Comparison of ENCODE assay signal across 27 cellular contexts in genomic region chr2:31008571-31009114, GRCh38.
DNase-seq lines count a peak whose midpoint lies in the region; ATAC-seq, FAIRE-seq and TF ChIP-seq lines count a peak whose summit lies in the region.
"Had no signal": no experiment of that assay in that cellular context is flagged by ENCODE, and none has a peak within 500 bp of the region (broad histone marks: within the 10 kb centered on the region; RNA-seq: fewer than 3 reads in every experiment).

No MANE protein-coding gene starts in this region.

- H3K79me2 ChIP-seq in HepG2 (ENCODE audit: insufficient read depth, low read length) (no peaks in the 10 kb centered on the region), smooth muscle cell (ENCODE audit: low read depth) (no peaks in the 10 kb centered on the region)
- H3K79me2 ChIP-seq: hepatocyte had no signal

- no peaks in the 10 kb centered on the region for H3K9me3 ChIP-seq in right lobe of liver
- no peaks in the 10 kb centered on the region for H3K9me3 ChIP-seq in HepG2 (ENCODE audit: low read length)
- H3K9me3 ChIP-seq in smooth muscle cell (replicated peaks; ENCODE audit: low read depth) = no peaks in the 10 kb centered on the region
- H3K9me3 ChIP-seq: left ventricle myocardium inferior, MG63, ovary, SJCRH30 had no signal

- no peaks in the 10 kb centered on the region for H3K4me1 ChIP-seq in right lobe of liver
- H3K4me1 ChIP-seq in HepG2 (ENCODE audit: insufficient read depth, low read length) = no peaks in the 10 kb centered on the region
- H3K4me1 ChIP-seq in smooth muscle cell (ENCODE audit: low read depth) = no peaks in the 10 kb centered on the region
- H3K4me1 ChIP-seq: SJCRH30 had no signal

- TF ChIP-seq POLR2A in right lobe of liver (IDR thresholded peaks at IDR 0.05) = no peak
- no peak for TF ChIP-seq POLR2A in HepG2 (IDR thresholded peaks at IDR 0.05; ENCODE audit: insufficient read depth in 1 of 2, low read depth in 2 of 2, low read length in 2 of 2)

- H3K9ac ChIP-seq in HepG2 (ENCODE audit: insufficient read depth, low read depth, low read length) (no peak overlapping the region), smooth muscle cell (ENCODE audit: low read depth) (no peak overlapping the region)

- no peak overlapping the region for H2AFZ ChIP-seq in HepG2 (ENCODE audit: low read length)
- H2AFZ ChIP-seq in smooth muscle cell (ENCODE audit: low read depth) = no peak overlapping the region
- H2AFZ ChIP-seq: hepatocyte had no signal

- in situ Hi-C loops in HepG2 (cut with HindIII; ENCODE audit: extremely low pct_ligation_motif_present, low pct_unique_long_range_greater_than_20kb) = no loop called here

- CTCF ChIA-PET in HepG2 (lab: Yijun Ruan, JAX; ENCODE audit: low intra/inter-chr PET ratio, low total read pairs) = no interaction called here

- no peak overlapping the region for H3K27ac ChIP-seq in right lobe of liver
- no peak overlapping the region for H3K27ac ChIP-seq in HepG2 (ENCODE audit: extremely low read length, insufficient read depth, low read length)
- H3K27ac ChIP-seq in smooth muscle cell (ENCODE audit: low read depth) = no peak overlapping the region
- H3K27ac ChIP-seq: foreskin keratinocyte, hepatocyte, left ventricle myocardium inferior, ovary, SJCRH30 had no signal

- ATAC-seq in right lobe of liver (peak; percentile 22 to 51 (median 42)), HepG2 (no peak), HG03095 (IDR thresholded peaks at IDR 0.05; ENCODE audit: unreplicated experiment) (no peak)
- ATAC-seq: activated CD8-positive, alpha-beta T cell treated with anti-CD3 and anti-CD28 coated beads for 36 hours; effector memory CD8-positive, alpha-beta T cell; foreskin keratinocyte; naive thymus-derived CD8-positive, alpha-beta T cell; sciatic nerve had no signal

- TF ChIP-seq EP300 in HepG2 (IDR thresholded peaks at IDR 0.05; ENCODE audit: low read depth in 2 of 2, low read length in 2 of 2) = no peak
- no peak for TF ChIP-seq EP300 in HepG2 (CRISPR knock-in tag; IDR thresholded peaks at IDR 0.05; ENCODE audit: borderline replicate concordance)

- 38% methylated on average over 11 of the region's 12 CpGs for WGBS in right lobe of liver (ENCODE audit: insufficient coverage, low coverage, low lambda C conversion rate, missing lambda C conversion rate)
- WGBS in HepG2 (ENCODE audit: low lambda C conversion rate) = 14% methylated on average over 12 of the region's 12 CpGs
- 29% methylated on average over 12 of the region's 12 CpGs for WGBS in smooth muscle cell (ENCODE audit: low lambda C conversion rate)

- intact Hi-C loops in right lobe of liver (cut with DNase I) = no loop called here
- intact Hi-C loops in HepG2 (cut with micrococcal nuclease; ENCODE audit: unreplicated experiment) = no loop called here

- no TSS peak for BruUV-seq in HepG2 (replicated peaks; lab: Mats Ljungman, UMichigan)

- no peak overlapping the region for H3K4me3 ChIP-seq in right lobe of liver
- no peak overlapping the region for H3K4me3 ChIP-seq in HepG2 (replicated peaks in 1 of 3; ENCODE audit: insufficient read depth in 1 of 3, low read depth in 2 of 3, low read length in 3 of 3)
- H3K4me3 ChIP-seq in smooth muscle cell = no peak overlapping the region
- H3K4me3 ChIP-seq: hepatocyte, left ventricle myocardium inferior, MG63, ovary, SJCRH30 had no signal

- H4K20me1 ChIP-seq in HepG2 (ENCODE audit: insufficient read depth, low read length) (no peaks in the 10 kb centered on the region), smooth muscle cell (ENCODE audit: low read depth) (no peaks in the 10 kb centered on the region)

- H3F3A ChIP-seq in smooth muscle cell (ENCODE audit: low read depth) = no peaks in the 10 kb centered on the region

- no peak overlapping the region for H3K4me2 ChIP-seq in HepG2 (ENCODE audit: low read depth, low read length)
- peak overlapping the region; percentile 26 for H3K4me2 ChIP-seq in smooth muscle cell
- H3K4me2 ChIP-seq: hepatocyte had no signal

- no peaks in the 10 kb centered on the region for H3K27me3 ChIP-seq in right lobe of liver
- H3K27me3 ChIP-seq in HepG2 (ENCODE audit: control insufficient read depth in 1 of 2, insufficient read depth in 2 of 2, low read length in 2 of 2) = peaks cover 0 to 60% of the 10 kb centered on the region in 2 experiments; a peak in 3 of 5 replicates
- peaks cover 35% of the 10 kb centered on the region for H3K27me3 ChIP-seq in smooth muscle cell (ENCODE audit: low read depth)
- H3K27me3 ChIP-seq: foreskin keratinocyte, MG63, ovary had no signal

- H3K36me3 ChIP-seq in right lobe of liver = no peaks in the 10 kb centered on the region
- H3K36me3 ChIP-seq in HepG2 (replicated peaks in 1 of 2; ENCODE audit: control insufficient read depth in 1 of 2, insufficient read depth in 2 of 2, low read length in 2 of 2) = no peaks in the 10 kb centered on the region
- no peaks in the 10 kb centered on the region for H3K36me3 ChIP-seq in smooth muscle cell (ENCODE audit: low read depth)
- H3K36me3 ChIP-seq: left ventricle myocardium inferior, MG63, ovary, SJCRH30 had no signal

- TF ChIP-seq CTCF in right lobe of liver (IDR thresholded peaks at IDR 0.05) (no peak), HepG2 (CRISPR knock-in tag; IDR thresholded peaks at IDR 0.05) (no peak), smooth muscle cell (IDR thresholded peaks at IDR 0.05; ENCODE audit: borderline replicate concordance, insufficient read depth, poor library complexity, severe bottlenecking) (no peak)

- FAIRE-seq in HepG2 (lab: Jason Lieb, UNC) (no peak), urothelium cell line (lab: Jason Lieb, UNC) (no peak)
- FAIRE-seq: D721Med, G401.6 had no signal

- no peak for TF ChIP-seq RAD21 in HepG2 (CRISPR knock-in tag; IDR thresholded peaks at IDR 0.05)

- POLR2A ChIA-PET in HepG2 (lab: Yijun Ruan, JAX) = no interaction called here

- DNase-seq in right lobe of liver = no peak
- no peak for DNase-seq in HepG2 (ENCODE audit: low spot score)
- DNase-seq in NCI-H2227 treated with DMSO at 0.1 percent for 48 hours (lab: John Stamatoyannopoulos, UW) = peak; percentile 61
- DNase-seq in globus pallidus (ENCODE audit: low spot score) = peak; percentile 2
- no peak for DNase-seq in smooth muscle cell (lab: John Stamatoyannopoulos, UW; ENCODE audit: unreplicated experiment)
- no peak for DNase-seq in urothelium cell line (ENCODE audit: low spot score)
- no peak for DNase-seq in MV-4-11 (lab: John Stamatoyannopoulos, UW)
- DNase-seq: activated CD4-positive, alpha-beta T cell treated with anti-CD3 and anti-CD28 coated beads for 1 hour; activated CD8-positive, alpha-beta T cell treated with anti-CD3 and anti-CD28 coated beads for 36 hours; activated gamma-delta T cell; activated T-cell treated with anti-CD3 and anti-CD28 coated beads for 4 hours; C1 segment of cervical spinal cord; effector memory CD8-positive, alpha-beta T cell; foreskin keratinocyte; GOT3; left ventricle myocardium inferior; MG63; naive thymus-derived CD8-positive, alpha-beta T cell; NCI-H1930; NCI-H510A; ovary; SJCRH30 had no signal

TF ChIP-seq in HepG2, 621 proteins besides CTCF, POLR2A, EP300 and RAD21 (continues in another document):
- no peak for TF ChIP-seq ZNF746 (CRISPR knock-in tag; IDR thresholded peaks at IDR 0.05)
- TF ChIP-seq, protein P1, sequence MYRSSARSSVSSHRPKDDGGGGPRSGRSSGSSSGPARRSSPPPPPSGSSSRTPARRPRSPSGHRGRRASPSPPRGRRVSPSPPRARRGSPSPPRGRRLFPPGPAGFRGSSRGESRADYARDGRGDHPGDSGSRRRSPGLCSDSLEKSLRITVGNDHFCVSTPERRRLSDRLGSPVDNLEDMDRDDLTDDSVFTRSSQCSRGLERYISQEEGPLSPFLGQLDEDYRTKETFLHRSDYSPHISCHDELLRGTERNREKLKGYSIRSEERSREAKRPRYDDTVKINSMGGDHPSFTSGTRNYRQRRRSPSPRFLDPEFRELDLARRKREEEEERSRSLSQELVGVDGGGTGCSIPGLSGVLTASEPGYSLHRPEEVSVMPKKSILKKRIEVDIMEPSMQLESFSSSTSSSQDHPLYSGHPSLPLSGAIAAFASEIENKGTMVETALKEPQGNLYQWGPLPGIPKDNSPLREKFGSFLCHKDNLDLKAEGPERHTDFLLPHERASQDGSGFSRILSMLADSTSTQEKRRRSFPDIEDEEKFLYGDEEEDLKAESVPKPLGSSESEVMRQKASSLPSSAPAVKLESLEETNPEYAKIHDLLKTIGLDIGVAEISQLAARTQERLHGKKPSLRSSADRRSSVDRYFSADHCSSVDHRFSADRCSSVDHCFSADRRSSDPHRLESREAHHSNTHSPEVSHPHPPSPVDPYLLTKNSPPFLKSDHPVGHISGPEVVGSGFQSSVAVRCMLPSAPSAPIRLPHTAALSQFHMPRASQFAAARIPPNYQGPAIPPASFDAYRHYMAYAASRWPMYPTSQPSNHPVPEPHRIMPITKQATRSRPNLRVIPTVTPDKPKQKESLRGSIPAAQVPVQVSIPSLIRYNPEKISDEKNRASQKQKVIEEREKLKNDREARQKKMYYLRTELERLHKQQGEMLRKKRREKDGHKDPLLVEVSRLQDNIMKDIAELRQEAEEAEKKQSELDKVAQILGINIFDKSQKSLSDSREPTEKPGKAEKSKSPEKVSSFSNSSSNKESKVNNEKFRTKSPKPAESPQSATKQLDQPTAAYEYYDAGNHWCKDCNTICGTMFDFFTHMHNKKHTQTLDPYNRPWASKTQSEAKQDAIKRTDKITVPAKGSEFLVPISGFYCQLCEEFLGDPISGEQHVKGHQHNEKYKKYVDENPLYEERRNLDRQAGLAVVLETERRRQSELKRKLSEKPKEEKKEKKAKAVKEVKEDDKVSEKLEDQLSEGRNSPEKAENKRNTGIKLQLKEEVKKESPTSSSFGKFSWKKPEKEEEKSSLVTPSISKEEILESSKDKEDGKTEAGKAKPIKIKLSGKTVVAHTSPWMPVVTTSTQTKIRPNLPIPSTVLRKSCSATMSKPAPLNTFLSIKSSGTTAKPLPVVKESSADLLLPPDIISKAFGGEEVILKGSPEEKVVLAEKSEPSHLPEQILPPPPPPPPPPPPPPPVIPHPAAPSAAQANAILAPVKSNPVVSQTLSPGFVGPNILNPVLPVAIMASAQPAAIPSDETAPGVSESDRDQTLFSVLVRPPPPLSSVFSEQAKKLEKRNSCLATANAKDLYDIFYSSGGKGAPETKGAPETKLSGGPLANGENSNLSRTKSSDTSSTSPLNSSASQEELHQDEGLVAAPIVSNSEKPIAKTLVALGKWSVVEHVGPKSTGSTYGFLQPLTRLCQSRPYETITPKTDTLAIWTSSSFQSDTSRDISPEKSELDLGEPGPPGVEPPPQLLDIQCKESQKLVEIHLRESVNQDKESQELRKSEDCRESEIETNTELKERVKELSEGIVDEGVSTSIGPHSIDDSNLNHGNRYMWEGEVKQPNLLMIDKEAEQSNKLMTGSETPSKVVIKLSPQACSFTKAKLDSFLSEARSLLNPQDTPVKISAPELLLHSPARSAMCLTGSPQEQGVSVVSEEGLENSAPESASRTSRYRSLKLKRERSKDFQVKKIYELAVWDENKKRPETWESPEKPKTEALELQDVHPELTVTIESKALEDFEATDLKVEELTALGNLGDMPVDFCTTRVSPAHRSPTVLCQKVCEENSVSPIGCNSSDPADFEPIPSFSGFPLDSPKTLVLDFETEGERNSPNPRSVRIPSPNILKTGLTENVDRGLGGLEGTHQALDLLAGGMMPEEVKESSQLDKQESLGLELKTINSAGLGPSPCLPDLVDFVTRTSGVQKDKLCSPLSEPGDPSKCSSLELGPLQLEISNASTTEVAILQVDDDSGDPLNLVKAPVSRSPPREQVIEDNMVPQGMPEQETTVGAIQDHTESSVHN (CRISPR knock-in tag; IDR thresholded peaks at IDR 0.05) = no peak
- TF ChIP-seq PHF8 (CRISPR knock-in tag; IDR thresholded peaks at IDR 0.05) = no peak

Comparison
In these comparisons a context has a peak if more than half of its experiments do, and no peak if none do; other contexts are left out.
1. ATAC-seq: peak in right lobe of liver (4 of 4); none in HepG2 (single experiment) and HG03095 (single experiment).
2. DNase-seq: peak in NCI-H2227 treated with DMSO at 0.1 percent for 48 hours (single experiment) and globus pallidus (single experiment); none in right lobe of liver (0 of 3), HepG2 (single experiment), smooth muscle cell (single experiment), urothelium cell line (single experiment) and MV-4-11 (single experiment).